Comparison of ENCODE assay signal across 25 cellular contexts in the genomic region with DNA sequence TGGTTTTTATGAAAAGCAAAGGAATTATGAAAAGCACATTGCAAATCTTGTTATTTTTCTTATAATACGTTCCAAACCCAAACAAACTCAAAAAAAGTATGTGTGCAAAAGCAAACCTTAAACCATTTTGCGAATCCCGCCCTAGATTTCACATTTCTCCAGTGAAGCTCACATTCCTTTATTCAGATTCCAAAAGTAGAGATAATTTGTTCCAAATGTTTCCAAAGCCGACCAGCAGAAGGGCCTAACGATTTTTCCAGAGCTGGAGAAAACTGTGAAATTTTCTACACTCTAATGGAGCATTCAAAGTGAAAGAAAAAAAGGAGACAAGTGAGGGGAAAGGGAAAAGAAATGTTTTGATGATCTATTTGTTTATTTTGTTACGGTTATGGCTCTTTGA.
A peak's percentile ranks its signal among the peaks of the same experiment; 100 is the strongest.
DNase-seq lines count a peak whose midpoint lies in the region; TF ChIP-seq lines count a peak whose summit lies in the region.
"Had no signal": no experiment of that assay in that cellular context is flagged by ENCODE, and none has a peak within 500 bp of the region (broad histone marks: within the 10 kb centered on the region; RNA-seq: fewer than 3 reads in every experiment).

No MANE protein-coding gene starts in this region.

- DNase-seq in DMS79 treated with DMSO at 0.1 percent for 48 hours (lab: John Stamatoyannopoulos, UW) = peak; percentile 17
- no peak for DNase-seq in DMS79 (lab: John Stamatoyannopoulos, UW)
- DNase-seq in dorsolateral prefrontal cortex = no peak
- no peak for DNase-seq in mesenchymal stem cell
- no peak for DNase-seq in effector CD8-positive, alpha-beta T cell (lab: John Stamatoyannopoulos, UW)
- no peak for DNase-seq in WERI-Rb-1
- no peak for DNase-seq in CD1c-positive myeloid dendritic cell (ENCODE audit: extremely low spot score)
- DNase-seq: activated CD4-positive, alpha-beta T cell treated with anti-CD3 and anti-CD28 coated beads for 48 hours; activated naive CD4-positive, alpha-beta T cell treated with Interleukin-2 at 50 U/mL for 16 hours; activated T-cell treated with anti-CD3 and anti-CD28 coated beads, Interleukin-2, amount 50 U/mL, for 48 hours; caudate nucleus; dermis blood vessel endothelial cell; kidney; NCI-H1092 treated with DMSO at 0.1 percent for 48 hours; NCI-H2029 treated with DMSO at 0.1 percent for 48 hours; NCI-H2227 treated with DMSO at 0.1 percent for 48 hours; NCI-H69; SK-N-SH; T-helper 2 cell; upper lobe of left lung had no signal

- 86% methylated on average over 6 of the region's 6 CpGs for WGBS in mesenchymal stem cell

- H3K4me2 ChIP-seq in mesenchymal stem cell (ENCODE audit: low read length, poor library complexity, severe bottlenecking) = no peak overlapping the region
- H3K4me2 ChIP-seq: SK-N-SH had no signal

- no peak overlapping the region for H3K18ac ChIP-seq in mesenchymal stem cell (ENCODE audit: low read depth in 1 of 2, low read length in 2 of 2)

- H3K27ac ChIP-seq in dorsolateral prefrontal cortex (peak overlapping the region in 43 of 59 donors; percentile 5 to 82 (median 54)), mesenchymal stem cell (ENCODE audit: low read length, poor library complexity, severe bottlenecking) (no peak overlapping the region), temporal lobe (ENCODE audit: low read depth, low read length) (peak overlapping the region; percentile 25), WERI-Rb-1 (no peak overlapping the region)
- H3K27ac ChIP-seq: 22Rv1, RWPE1 had no signal

- H3K9ac ChIP-seq in mesenchymal stem cell (ENCODE audit: low read length) = peak overlapping the region; percentile 11
- H3K9ac ChIP-seq: SK-N-SH had no signal

- no peak overlapping the region for H2BK120ac ChIP-seq in mesenchymal stem cell (ENCODE audit: low read depth, low read length)

- H3K4ac ChIP-seq in mesenchymal stem cell (ENCODE audit: low read depth in 1 of 2, low read length in 2 of 2) = no peak overlapping the region

- no peaks in the 10 kb centered on the region for H3K79me1 ChIP-seq in mesenchymal stem cell (replicated peaks; ENCODE audit: low read length, poor library complexity, severe bottlenecking)

- no peak overlapping the region for H2AFZ ChIP-seq in mesenchymal stem cell (ENCODE audit: low read depth, low read length)

- H3K9me3 ChIP-seq in mesenchymal stem cell (ENCODE audit: control insufficient read depth, low read length) = no peaks in the 10 kb centered on the region
- no peaks in the 10 kb centered on the region for H3K9me3 ChIP-seq in WERI-Rb-1 (ENCODE audit: severe bottlenecking)
- H3K9me3 ChIP-seq: SK-N-SH, upper lobe of left lung had no signal

- peaks cover 7% of the 10 kb centered on the region for H3K4me1 ChIP-seq in mesenchymal stem cell (ENCODE audit: control insufficient read depth, insufficient read depth, low read depth, low read length)

- no peak overlapping the region for H4K91ac ChIP-seq in mesenchymal stem cell (ENCODE audit: low read length)

- H3K14ac ChIP-seq in mesenchymal stem cell (ENCODE audit: low read length in 2 of 2) = no peak overlapping the region

- intact Hi-C loops in dorsolateral prefrontal cortex (cut with DNase I) = no loop called here

- H2BK15ac ChIP-seq in mesenchymal stem cell (ENCODE audit: low read depth, poor library complexity, severe bottlenecking) = no peak overlapping the region

- H2AK5ac ChIP-seq in mesenchymal stem cell (ENCODE audit: low read length, severe bottlenecking) = no peak overlapping the region

- H2BK12ac ChIP-seq in mesenchymal stem cell (ENCODE audit: low read length in 2 of 2) = no peak overlapping the region

- H3K4me3 ChIP-seq in dorsolateral prefrontal cortex (no peak overlapping the region), mesenchymal stem cell (ENCODE audit: insufficient read depth in 1 of 2, low read depth in 1 of 2, low read length in 2 of 2) (peak overlapping the region in 1 of 2 experiments; percentile 3), WERI-Rb-1 (ENCODE audit: low read depth, low read length) (no peak overlapping the region)
- H3K4me3 ChIP-seq: GM12878, skin epidermis, upper lobe of left lung had no signal

- no peak overlapping the region for H4K8ac ChIP-seq in mesenchymal stem cell (ENCODE audit: low read length)

- H2BK5ac ChIP-seq in mesenchymal stem cell (ENCODE audit: low read depth, low read length, poor library complexity, severe bottlenecking) = no peak overlapping the region

- no peaks in the 10 kb centered on the region for H3K36me3 ChIP-seq in mesenchymal stem cell (ENCODE audit: control insufficient read depth in 1 of 2, insufficient read depth in 2 of 2, low read depth in 1 of 2, low read length in 2 of 2)
- H3K36me3 ChIP-seq in WERI-Rb-1 = no peaks in the 10 kb centered on the region
- H3K36me3 ChIP-seq: upper lobe of left lung had no signal

- H3K27me3 ChIP-seq in dorsolateral prefrontal cortex (peaks cover 0 to 5% (median 0%) of the 10 kb centered on the region in 45 donors), mesenchymal stem cell (ENCODE audit: control insufficient read depth in 1 of 2, insufficient read depth in 1 of 2, low read length in 2 of 2) (peaks cover 0 to 10% of the 10 kb centered on the region in 2 experiments), WERI-Rb-1 (ENCODE audit: insufficient read depth, low read depth, severe bottlenecking) (peaks cover 90% of the 10 kb centered on the region)
- H3K27me3 ChIP-seq: upper lobe of left lung had no signal

- TF ChIP-seq CTCF in dorsolateral prefrontal cortex (IDR thresholded peaks at IDR 0.05 in 54 of 56, conservative IDR thresholded peaks at IDR 0.05 in 2 of 56; ENCODE audit: low read depth in 1 of 56, partially characterized antibody in 56 of 56) (no peak), WERI-Rb-1 (IDR thresholded peaks at IDR 0.05; ENCODE audit: low read depth, low read length) (no peak)

- H3K23ac ChIP-seq in mesenchymal stem cell (ENCODE audit: low read length in 2 of 2) = no peak overlapping the region

Comparison
In these comparisons a context has a peak if more than half of its experiments do, and no peak if none do; other contexts are left out.
1. H3K27ac ChIP-seq: peak in dorsolateral prefrontal cortex (43 of 59) and temporal lobe (single experiment); none in mesenchymal stem cell (single experiment) and WERI-Rb-1 (single experiment).